In the genomic region with DNA sequence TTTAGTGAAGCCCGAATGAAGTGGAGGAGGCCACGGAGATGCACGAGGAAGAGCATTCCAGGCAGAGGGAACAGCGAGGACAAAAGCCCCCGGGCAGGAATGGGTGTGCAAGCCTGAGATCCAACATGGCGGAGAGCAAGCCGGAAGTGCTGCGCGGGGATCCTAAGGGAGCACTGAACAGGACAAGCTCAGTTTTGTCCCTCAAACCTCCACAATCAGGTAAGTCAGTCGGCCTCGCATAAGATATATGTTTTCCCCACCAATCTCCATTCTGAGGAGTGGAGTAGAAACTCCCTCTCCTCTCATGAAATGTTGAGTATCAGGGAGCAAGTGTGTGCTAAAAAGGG, we compare ENCODE assay signal across 22 cellular contexts. TPM values are rescaled to one million over a fixed set of nuclear protein-coding genes. Genes with fewer than 3 reads are reported as not detected.
DNase-seq lines count a peak whose midpoint lies in the region; ATAC-seq and TF ChIP-seq lines count a peak whose summit lies in the region.
"Had no signal": no experiment of that assay in that cellular context is flagged by ENCODE, and none has a peak within 500 bp of the region (broad histone marks: within the 10 kb centered on the region; RNA-seq: fewer than 3 reads in every experiment).

No MANE protein-coding gene starts in this region.

- H3K4me3 Mint-ChIP-seq in activated naive CD4-positive, alpha-beta T cell treated with anti-CD3 and anti-CD28 coated beads, Interleukin-2, amount 50 U/mL, for 24 hours: no peak overlapping the region
- H3K4me3 Mint-ChIP-seq in neural progenitor cell (no peak overlapping the region), H9 (no peak overlapping the region)
- H3K4me3 Mint-ChIP-seq: activated naive CD4-positive, alpha-beta T cell treated with anti-CD3 and anti-CD28 coated beads for 36 hours; immature natural killer cell; memory B cell had no signal

- H2BK120ac ChIP-seq in H9 (ENCODE audit: low read depth, low read length, poor library complexity, severe bottlenecking): no peak overlapping the region

- DNase-seq in activated naive CD4-positive, alpha-beta T cell treated with Interleukin-2 at 50 U/mL for 16 hours: no peak
- DNase-seq in esophagus muscularis mucosa (ENCODE audit: extremely low spot score) (no peak), neural progenitor cell (ENCODE audit: low spot score) (no peak), transverse colon (no peak), H9 (no peak)
- DNase-seq: 8988T; activated CD8-positive, alpha-beta memory T cell treated with anti-CD3 and anti-CD28 coated beads, Interleukin-2, amount 50 U/mL, for 4 hours; activated naive CD4-positive, alpha-beta T cell treated with anti-CD3 and anti-CD28 coated beads for 36 hours; erythroblast; immature natural killer cell; KBM-7; NCI-H1092 treated with DMSO at 0.1 percent for 48 hours; NCI-H526 had no signal

- intact Hi-C loops in esophagus muscularis mucosa (cut with DNase I) (no loop called here), transverse colon (cut with DNase I; ENCODE audit: low total_unique reads) (no loop called here)

- no peaks in the 10 kb centered on the region for H3F3A ChIP-seq in neural progenitor cell (ENCODE audit: low read depth)

- in situ Hi-C loops in transverse colon (cut with MboI; ENCODE audit: low pct_ligation_motif_present in 1 of 4, low pct_unique_long_range_greater_than_20kb in 1 of 4, low sequenced_read_pairs in 3 of 4): no loop called here

- H4K8ac ChIP-seq in H9 (replicated peaks; ENCODE audit: insufficient read length, low read depth, low read length): no peak overlapping the region

- H3K4me1 ChIP-seq in esophagus muscularis mucosa (peaks cover 7 to 18% (median 17%) of the 10 kb centered on the region in 4 donors), neural progenitor cell (peaks cover 7% of the 10 kb centered on the region), transverse colon (peaks cover 0 to 4% (median 2%) of the 10 kb centered on the region in 4 donors), H9 (ENCODE audit: insufficient read depth, low read length) (no peaks in the 10 kb centered on the region)
- H3K4me1 ChIP-seq: SJSA1 had no signal

- TF ChIP-seq POLR2A in esophagus muscularis mucosa (IDR thresholded peaks at IDR 0.05; ENCODE audit: low read depth) (no peak), transverse colon (IDR thresholded peaks at IDR 0.05) (no peak)

- no peak overlapping the region for H3K23ac ChIP-seq in H9 (ENCODE audit: insufficient read length, low read depth, low read length)

- H4K5ac ChIP-seq in H9 (ENCODE audit: insufficient read length, low read depth, low read length): no peak overlapping the region

- H4K20me1 ChIP-seq in neural progenitor cell (ENCODE audit: low read depth) (no peaks in the 10 kb centered on the region), H9 (ENCODE audit: control insufficient read depth, insufficient read depth, insufficient read length) (no peaks in the 10 kb centered on the region)

- no peak overlapping the region for H3K4ac ChIP-seq in H9 (ENCODE audit: low read depth, low read length)

- no peak overlapping the region for H2BK20ac ChIP-seq in H9 (ENCODE audit: low read depth, low read length, poor library complexity, severe bottlenecking)

- H2BK12ac ChIP-seq in H9 (ENCODE audit: insufficient read length, low read depth, low read length): no peak overlapping the region

- H2AFZ ChIP-seq in neural progenitor cell (replicated peaks) (peak overlapping the region; percentile 7), H9 (ENCODE audit: low read length) (no peak overlapping the region)

- H3K36me3 ChIP-seq in esophagus muscularis mucosa: no peaks in the 10 kb centered on the region
- H3K36me3 ChIP-seq in neural progenitor cell: no peaks in the 10 kb centered on the region
- H3K36me3 ChIP-seq in transverse colon: no peaks in the 10 kb centered on the region
- H3K36me3 ChIP-seq: brain microvascular endothelial cell, neutrophil, SJSA1 had no signal

- H3K4me1 Mint-ChIP-seq in activated naive CD4-positive, alpha-beta T cell treated with anti-CD3 and anti-CD28 coated beads, Interleukin-2, amount 50 U/mL, for 24 hours: no peaks in the 10 kb centered on the region
- H3K4me1 Mint-ChIP-seq in neural progenitor cell: peaks cover 20% of the 10 kb centered on the region
- peaks cover 21 to 34% of the 10 kb centered on the region in 2 experiments for H3K4me1 Mint-ChIP-seq in H9
- H3K4me1 Mint-ChIP-seq: immature natural killer cell had no signal

- no peaks in the 10 kb centered on the region for H3K79me1 ChIP-seq in H9 (ENCODE audit: insufficient read depth, low read depth, low read length, poor library complexity, severe bottlenecking)

- TF ChIP-seq EP300 in esophagus muscularis mucosa (IDR thresholded peaks at IDR 0.05): no peak
- no peak for TF ChIP-seq EP300 in transverse colon (IDR thresholded peaks at IDR 0.05; ENCODE audit: low read depth)

- no peaks in the 10 kb centered on the region for H3K23me2 ChIP-seq in H9 (ENCODE audit: insufficient read length, low read depth, low read length, poor library complexity, severe bottlenecking)

- no peak overlapping the region for H4K91ac ChIP-seq in H9 (ENCODE audit: insufficient read length, low read depth, low read length)

- H3K27ac ChIP-seq in esophagus muscularis mucosa (replicated peaks in 1 of 4): peak overlapping the region; percentile 69 to 81 (median 73)
- H3K27ac ChIP-seq in neural progenitor cell: no peak overlapping the region
- peak overlapping the region; percentile 1 to 82 (median 72) for H3K27ac ChIP-seq in transverse colon
- H3K27ac ChIP-seq in H9 (ENCODE audit: insufficient read length, low read depth, low read length): no peak overlapping the region
- H3K27ac ChIP-seq: brain microvascular endothelial cell, neutrophil, SJSA1 had no signal

- H3K79me2 ChIP-seq in neural progenitor cell (ENCODE audit: low read depth) (no peaks in the 10 kb centered on the region), H9 (ENCODE audit: insufficient read depth, low read length) (no peaks in the 10 kb centered on the region)

- H3K27me3 ChIP-seq in esophagus muscularis mucosa (no peaks in the 10 kb centered on the region), neural progenitor cell (no peaks in the 10 kb centered on the region), transverse colon (no peaks in the 10 kb centered on the region), H9 (ENCODE audit: insufficient read depth, low read length) (no peaks in the 10 kb centered on the region)
- H3K27me3 ChIP-seq: brain microvascular endothelial cell, SJSA1 had no signal

- no peak overlapping the region for H2AK5ac ChIP-seq in H9 (ENCODE audit: insufficient read length, low read length)

- WGBS in esophagus muscularis mucosa: 74% methylated on average over 11 of the region's 11 CpGs
- 76 to 77% methylated on average over 8 to 11 of the region's 11 CpGs for WGBS in transverse colon (ENCODE audit: low coverage in 1 of 2), 2 donors
- no CpG with 5 or more reads among the region's 11 CpGs for WGBS in H9 (ENCODE audit: extremely low coverage, insufficient read length, low lambda C conversion rate)

- no peaks in the 10 kb centered on the region for H3K9me3 ChIP-seq in esophagus muscularis mucosa
- no peaks in the 10 kb centered on the region for H3K9me3 ChIP-seq in neural progenitor cell (ENCODE audit: low read depth)
- no peaks in the 10 kb centered on the region for H3K9me3 ChIP-seq in transverse colon
- no peaks in the 10 kb centered on the region for H3K9me3 ChIP-seq in H9 (ENCODE audit: control insufficient read depth, low read depth, low read length)
- H3K9me3 ChIP-seq: neutrophil, SJSA1 had no signal

- no peaks in the 10 kb centered on the region for H3K36me3 Mint-ChIP-seq in activated naive CD4-positive, alpha-beta T cell treated with anti-CD3 and anti-CD28 coated beads, Interleukin-2, amount 50 U/mL, for 24 hours
- H3K36me3 Mint-ChIP-seq in neural progenitor cell (no peaks in the 10 kb centered on the region), H9 (ENCODE audit: insufficient read depth in 1 of 3, low read depth in 3 of 3) (no peaks in the 10 kb centered on the region; a peak in 1 of 7 replicates)
- H3K36me3 Mint-ChIP-seq: immature natural killer cell, memory B cell had no signal

- no peak overlapping the region for H3K18ac ChIP-seq in H9 (ENCODE audit: insufficient read length, low read depth, low read length)

- TF ChIP-seq CTCF in esophagus muscularis mucosa (IDR thresholded peaks at IDR 0.05) (no peak), neural progenitor cell (IDR thresholded peaks at IDR 0.05) (no peak), transverse colon (IDR thresholded peaks at IDR 0.05) (no peak), H9 (conservative IDR thresholded peaks at IDR 0.05) (no peak)

- H3K56ac ChIP-seq in H9 (ENCODE audit: insufficient read length, low read depth, low read length): no peak overlapping the region

- H3K9ac ChIP-seq in neural progenitor cell (no peak overlapping the region), H9 (ENCODE audit: extremely low read depth, insufficient read length, low read length) (no peak overlapping the region)

- H3K27me3 Mint-ChIP-seq in activated naive CD4-positive, alpha-beta T cell treated with anti-CD3 and anti-CD28 coated beads, Interleukin-2, amount 50 U/mL, for 24 hours: peaks cover 5% of the 10 kb centered on the region
- peaks cover 2% of the 10 kb centered on the region for H3K27me3 Mint-ChIP-seq in neural progenitor cell (ENCODE audit: insufficient read depth, low read depth)
- H3K27me3 Mint-ChIP-seq in H9 (ENCODE audit: low read depth): no peaks in the 10 kb centered on the region; the same call in 1 of the 2 replicates

- peak overlapping the region; percentile 24 for H3K27ac Mint-ChIP-seq in activated naive CD4-positive, alpha-beta T cell treated with anti-CD3 and anti-CD28 coated beads, Interleukin-2, amount 50 U/mL, for 24 hours
- H3K27ac Mint-ChIP-seq in neural progenitor cell (no peak overlapping the region), H9 (no peak overlapping the region)
- H3K27ac Mint-ChIP-seq: activated naive CD4-positive, alpha-beta T cell treated with anti-CD3 and anti-CD28 coated beads for 36 hours; immature natural killer cell; memory B cell had no signal

- H3K4me2 ChIP-seq in neural progenitor cell (no peak overlapping the region), H9 (ENCODE audit: insufficient read depth, insufficient read length, low read length) (no peak overlapping the region)

- H3K14ac ChIP-seq in H9 (ENCODE audit: insufficient read depth, low read length): no peak overlapping the region

- no peak overlapping the region for H3K4me3 ChIP-seq in esophagus muscularis mucosa
- H3K4me3 ChIP-seq in neural progenitor cell: no peak overlapping the region
- no peak overlapping the region for H3K4me3 ChIP-seq in transverse colon
- H3K4me3 ChIP-seq: SJSA1, skin epidermis had no signal

- H3K9me3 Mint-ChIP-seq in activated naive CD4-positive, alpha-beta T cell treated with anti-CD3 and anti-CD28 coated beads, Interleukin-2, amount 50 U/mL, for 24 hours: no peaks in the 10 kb centered on the region
- H3K9me3 Mint-ChIP-seq in neural progenitor cell (no peaks in the 10 kb centered on the region), H9 (peaks cover 3% of the 10 kb centered on the region in 2 experiments; a peak in 2 of 5 replicates)
- H3K9me3 Mint-ChIP-seq: activated naive CD4-positive, alpha-beta T cell treated with anti-CD3 and anti-CD28 coated beads for 36 hours; immature natural killer cell; memory B cell had no signal

- no peak overlapping the region for H2BK15ac ChIP-seq in H9 (ENCODE audit: low read depth, low read length)

- no peak overlapping the region for H2BK5ac ChIP-seq in H9 (ENCODE audit: insufficient read length, low read length)

- no peak overlapping the region for H3T11ph ChIP-seq in H9 (ENCODE audit: low read length)

- ATAC-seq in HG03439 (IDR thresholded peaks at IDR 0.05; ENCODE audit: unreplicated experiment) (no peak), GM21447 (IDR thresholded peaks at IDR 0.05; ENCODE audit: unreplicated experiment) (no peak)
- ATAC-seq: activated CD4-positive, CD25-positive, alpha-beta regulatory T cell treated with anti-CD3 and anti-CD28 coated beads, Interleukin-2, amount 50 U/mL, for 24 hours had no signal

RNA-seq across cellular contexts. Expression of a gene that starts 32.9 kb away (rescaled TPM):
- total RNA-seq in esophagus muscularis mucosa (100 to 1,000 TPM in 2 of 4 donors, 10 to 100 TPM in 2; 78.5 to 135 (median 112) TPM), neural progenitor cell (ENCODE audit: low replicate concordance) (192 and 244 TPM in 2 replicates), transverse colon (100 to 1,000 TPM in 2 of 4 donors, 10 to 100 TPM in 2; 95.5 to 123 (median 108) TPM), H9 (2021) (345 and 351 TPM in 2 replicates)

RNA-seq across cellular contexts. Expression of a gene that starts 51.1 kb away (rescaled TPM):
- 10 to 100 TPM; 24.0 to 30.3 (median 28.8) TPM for total RNA-seq in esophagus muscularis mucosa
- total RNA-seq in neural progenitor cell (ENCODE audit: low replicate concordance): 21.6 and 29.9 TPM in 2 replicates
- total RNA-seq in transverse colon: 10 to 100 TPM; 14.6 to 80.6 (median 47.7) TPM
- 17.2 and 20.3 TPM in 2 replicates for total RNA-seq in H9 (2021)

Comparison
In these comparisons a context has a peak if more than half of its experiments do, and no peak if none do; other contexts are left out.
1. H3K27ac ChIP-seq: peak in esophagus muscularis mucosa (4 of 4) and transverse colon (4 of 4); none in neural progenitor cell (single experiment) and H9 (single experiment).